1 cellular context compared by ENCODE assay signal in the genomic region with DNA sequence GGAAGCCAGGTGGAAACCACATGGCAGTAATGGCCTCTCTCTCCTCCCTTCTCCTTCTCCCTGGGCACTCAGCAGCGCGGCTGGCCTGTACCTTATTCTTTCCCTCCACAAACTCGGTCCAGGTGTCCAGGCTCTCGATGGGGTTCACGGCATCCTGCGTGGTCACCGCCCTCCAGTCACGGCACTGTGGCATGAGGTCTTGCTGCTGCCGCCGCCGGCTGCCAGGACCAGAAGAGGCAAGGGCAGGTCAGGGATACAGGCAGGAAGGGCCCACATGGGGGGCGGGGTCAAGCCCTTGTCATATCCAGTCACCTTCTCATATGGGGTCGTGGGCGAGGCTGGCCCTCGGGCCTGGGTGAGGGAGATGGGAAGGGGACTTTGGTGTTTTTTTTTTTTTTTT.
TF ChIP-seq lines count a peak whose summit lies in the region.

No MANE protein-coding gene starts in this region.

TF ChIP-seq in H1, 55 proteins besides CTCF, POLR2A, EP300 and RAD21:
- TF ChIP-seq CHD2 (IDR thresholded peaks at IDR 0.05; ENCODE audit: low read length) (no peak), RBBP5 (IDR thresholded peaks at IDR 0.05; ENCODE audit: borderline replicate concordance, low read depth, low read length) (no peak), RFX5 (IDR thresholded peaks at IDR 0.05; ENCODE audit: borderline replicate concordance, low read depth, low read length) (no peak), CBX8 (IDR thresholded peaks at IDR 0.05; ENCODE audit: borderline replicate concordance, low read depth, low read length) (no peak), KDM5A (IDR thresholded peaks at IDR 0.05; ENCODE audit: low read length) (no peak), SAP30 (IDR thresholded peaks at IDR 0.05; ENCODE audit: insufficient read depth, insufficient replicate concordance, low read length) (no peak), RXRA (IDR thresholded peaks at IDR 0.05; ENCODE audit: insufficient read depth, low read depth, low read length) (no peak), SIN3A (conservative IDR thresholded peaks at IDR 0.05 in 1 of 2, IDR thresholded peaks at IDR 0.05 in 1 of 2; ENCODE audit: low read depth in 1 of 2, low read length in 2 of 2) (no peak), EZH2 (IDR thresholded peaks at IDR 0.05; ENCODE audit: low read depth, low read length, severe bottlenecking) (no peak), POLR2AphosphoS5 (IDR thresholded peaks at IDR 0.05; ENCODE audit: low read depth, low read length) (no peak)
- TF ChIP-seq, protein P1, sequence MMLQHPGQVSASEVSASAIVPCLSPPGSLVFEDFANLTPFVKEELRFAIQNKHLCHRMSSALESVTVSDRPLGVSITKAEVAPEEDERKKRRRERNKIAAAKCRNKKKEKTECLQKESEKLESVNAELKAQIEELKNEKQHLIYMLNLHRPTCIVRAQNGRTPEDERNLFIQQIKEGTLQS (IDR thresholded peaks at IDR 0.05; ENCODE audit: insufficient read depth, low read depth, low read length) = no peak
